23 cellular contexts compared by ENCODE assay signal in the genomic region with DNA sequence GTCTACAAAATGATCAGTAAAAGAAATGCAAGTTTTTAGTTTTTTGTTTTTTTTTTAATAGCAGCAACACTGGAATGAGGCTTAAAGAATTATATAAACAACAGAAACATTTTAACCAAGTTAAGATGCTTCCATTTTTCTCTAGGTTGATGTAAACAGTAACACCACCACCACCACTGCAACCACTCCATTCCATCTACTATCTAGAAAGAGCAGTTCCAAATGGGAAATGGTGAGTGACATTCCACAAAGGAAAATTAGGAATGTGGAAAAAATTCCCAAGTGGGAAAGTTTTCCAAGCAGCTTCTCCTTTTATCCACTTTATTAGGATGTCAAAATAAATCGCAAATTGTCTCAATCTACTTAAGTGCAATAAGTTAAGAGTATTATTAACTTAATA. TPM values are rescaled to one million over a fixed set of nuclear protein-coding genes. Genes with fewer than 3 reads are reported as not detected.
"Had no signal": no experiment of that assay in that cellular context is flagged by ENCODE, and none has a peak within 500 bp of the region (broad histone marks: within the 10 kb centered on the region; RNA-seq: fewer than 3 reads in every experiment).

No MANE protein-coding gene starts in this region.

- H3K9me3 ChIP-seq: ascending aorta, Peyer's patch, SJSA1 had no signal

- H3K27ac ChIP-seq: ascending aorta, KMS-11, Peyer's patch, SJSA1 had no signal

- H3K4me1 ChIP-seq: Peyer's patch, SJSA1 had no signal

- H3K36me3 ChIP-seq: ascending aorta, Peyer's patch, SJSA1 had no signal

- H3K27me3 ChIP-seq: ascending aorta, Peyer's patch, SJSA1 had no signal

- DNase-seq: activated CD4-positive, alpha-beta T cell treated with anti-CD3 and anti-CD28 coated beads for 4 hours; activated CD8-positive, alpha-beta memory T cell treated with anti-CD3 and anti-CD28 coated beads, Interleukin-2, amount 50 U/mL, for 48 hours; activated CD8-positive, alpha-beta T cell treated with anti-CD3 and anti-CD28 coated beads, Interleukin-2, amount 10 ng/mL, durations not matched to agents 7 days and 5 days; activated naive CD4-positive, alpha-beta T cell; activated naive CD8-positive, alpha-beta T cell treated with anti-CD3 and anti-CD28 coated beads, Interleukin-2, amount 50 U/mL, for 24 hours; activated T-cell treated with anti-CD3 and anti-CD28 coated beads, Interleukin-2, amount 50 U/mL, for 1 hour; amniotic stem cell; NCI-H1092; NCI-H1417 treated with DMSO at 0.1 percent for 48 hours; NCI-H1694; NCI-H2029 treated with DMSO at 0.1 percent for 48 hours; NCI-H345; NCI-H510A; NCI-H526 treated with DMSO at 0.1 percent for 48 hours; NK-92 treated with Interleukin-12 subunit alpha and Interleukin-12 subunit beta, amount 100 ng/mL, for 24 hours; Peyer's patch; SHP77 had no signal

- H3K9ac ChIP-seq: KMS-11 had no signal

- H3K4me3 ChIP-seq: ascending aorta, Peyer's patch, SJSA1 had no signal

- H3K4me2 ChIP-seq: KMS-11 had no signal

- ATAC-seq: activated CD4-positive, CD25-positive, alpha-beta regulatory T cell treated with anti-CD3 and anti-CD28 coated beads, Interleukin-2, amount 50 U/mL, for 24 hours; activated CD8-positive, alpha-beta T cell treated with anti-CD3 and anti-CD28 coated beads, Interleukin-2, amount 10 ng/mL, durations not matched to agents 7 days and 5 days; activated naive CD4-positive, alpha-beta T cell treated with anti-CD3 and anti-CD28 coated beads, Interleukin-2, amount 50 U/mL, for 72 hours; activated naive CD8-positive, alpha-beta T cell treated with anti-CD3 and anti-CD28 coated beads, Interleukin-2, amount 50 U/mL, for 24 hours had no signal

RNA-seq across cellular contexts. Expression of a gene that starts 58.3 kb away (rescaled TPM):
- total RNA-seq: activated naive CD4-positive, alpha-beta T cell treated with anti-CD3 and anti-CD28 coated beads, Interleukin-2, amount 50 U/mL, for 72 hours; ascending aorta; MCF 10A; Peyer's patch; SJSA1 had no signal
